In the genomic region with DNA sequence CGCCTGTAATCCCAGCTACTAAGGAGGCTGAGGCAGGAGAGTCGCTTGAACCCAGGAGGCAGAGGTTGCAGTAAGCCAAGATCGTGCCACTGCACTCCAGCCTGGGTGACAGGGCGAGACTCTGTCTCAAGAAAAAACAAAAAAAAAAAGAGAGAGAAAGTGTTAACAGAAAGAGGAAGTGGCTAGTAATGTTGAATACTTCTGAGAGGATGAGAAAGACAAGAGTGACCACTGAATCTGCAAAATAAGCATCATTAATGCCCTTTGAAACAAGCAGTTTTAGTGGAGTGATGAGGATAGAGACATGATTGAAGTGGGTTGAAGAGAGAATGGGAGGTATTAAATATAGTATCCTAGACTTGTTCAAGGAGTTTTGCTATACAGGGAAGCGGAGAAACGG, we compare ENCODE assay signal across 1 cellular context.
TF ChIP-seq lines count a peak whose summit lies in the region.

No MANE protein-coding gene starts in this region.

TF ChIP-seq in K562, 482 proteins besides CTCF, POLR2A, EP300 and RAD21:
- TF ChIP-seq FOXA1 (IDR thresholded peaks at IDR 0.05; ENCODE audit: borderline replicate concordance) (no peak), ZNF384 (IDR thresholded peaks at IDR 0.05; ENCODE audit: low read depth, low read length) (0 out of 2 replicates have a peak, but pooled peaks have one; percentile 11), SPI1 (IDR thresholded peaks at IDR 0.05; ENCODE audit: borderline replicate concordance, low read depth, low read length) (peak; percentile 95)
